Comparison of ENCODE assay signal across 11 cellular contexts in genomic region chr9:105138306-105138801, GRCh38.
DNase-seq lines count a peak whose midpoint lies in the region; ATAC-seq, FAIRE-seq and TF ChIP-seq lines count a peak whose summit lies in the region.
"Had no signal": no experiment of that assay in that cellular context is flagged by ENCODE, and none has a peak within 500 bp of the region (broad histone marks: within the 10 kb centered on the region; RNA-seq: fewer than 3 reads in every experiment).

No MANE protein-coding gene starts in this region.

- H2AFZ ChIP-seq in H1 (ENCODE audit: low read length) (no peak overlapping the region), HepG2 (ENCODE audit: low read length) (no peak overlapping the region)

- H4K8ac ChIP-seq in H1 (ENCODE audit: extremely low read depth, insufficient read depth, low read length), result no peak overlapping the region

- no peak for TF ChIP-seq CTCF in breast epithelium (IDR thresholded peaks at IDR 0.05)
- TF ChIP-seq CTCF in MCF 10A (IDR thresholded peaks at IDR 0.05; ENCODE audit: unreplicated experiment), result no peak
- TF ChIP-seq CTCF in H1 (IDR thresholded peaks at IDR 0.05; ENCODE audit: control extremely low read depth in 1 of 3, insufficient read depth in 1 of 3, low read depth in 1 of 3, low read length in 3 of 3), result no peak
- TF ChIP-seq CTCF in HepG2 (CRISPR knock-in tag; IDR thresholded peaks at IDR 0.05), result no peak

- H3K79me2 ChIP-seq in H1 (ENCODE audit: control insufficient read depth in 1 of 2, insufficient read depth in 2 of 2, low read length in 2 of 2) (no peaks in the 10 kb centered on the region), HepG2 (ENCODE audit: insufficient read depth, low read length) (no peaks in the 10 kb centered on the region)

- in situ Hi-C loops in HepG2 (cut with HindIII; ENCODE audit: extremely low pct_ligation_motif_present, low pct_unique_long_range_greater_than_20kb), result no loop called here

- no peak overlapping the region for H2BK15ac ChIP-seq in H1 (ENCODE audit: low read length)

- H3K23ac ChIP-seq in H1 (ENCODE audit: insufficient read length), result no peak overlapping the region

- FAIRE-seq in H1 (lab: Jason Lieb, UNC) (peak; percentile 95), HepG2 (lab: Jason Lieb, UNC) (no peak), urothelium cell line (lab: Jason Lieb, UNC) (no peak)

- no peak overlapping the region for H4K91ac ChIP-seq in H1 (replicated peaks; ENCODE audit: insufficient read length, low read length)

- CTCF ChIA-PET in MCF 10A (lab: Yijun Ruan, JAX) (interaction anchor here (0.5 to 0.6 kb wide), 2 partner anchors 102 to 147 kb away, joined by 3 read pairs; no protein-coding TSS in a partner anchor), H1 (lab: Charles Lee; ENCODE audit: partially characterized antibody) (interaction anchor here (0.6 to 2.7 kb wide), 7 partner anchors 8 to 509 kb away, joined by 3 to 14 read pairs (median 4); no protein-coding TSS in a partner anchor), HepG2 (lab: Yijun Ruan, JAX; ENCODE audit: low intra/inter-chr PET ratio, low total read pairs) (no interaction called here)

- no peak overlapping the region for H2BK20ac ChIP-seq in H1 (ENCODE audit: low read length)

- H2BK120ac ChIP-seq in H1 (replicated peaks; ENCODE audit: low read depth, low read length), result no peak overlapping the region

- no peaks in the 10 kb centered on the region for H3K4me1 Mint-ChIP-seq in MCF 10A (ENCODE audit: insufficient read depth, unreplicated experiment)

- ATAC-seq in HepG2, result peak; percentile 62
- ATAC-seq in HG02642 (IDR thresholded peaks at IDR 0.05; ENCODE audit: poor library complexity, unreplicated experiment), result no peak
- ATAC-seq in HG03039 (IDR thresholded peaks at IDR 0.05; ENCODE audit: unreplicated experiment), result no peak
- ATAC-seq: activated naive CD8-positive, alpha-beta T cell treated with anti-CD3 and anti-CD28 coated beads, Interleukin-2, amount 50 U/mL, for 24 hours had no signal

- H3K9ac ChIP-seq in H1 (replicated peaks in 1 of 4; ENCODE audit: extremely low read depth in 1 of 4, low read depth in 3 of 4, low read length in 3 of 4) (no peak overlapping the region), HepG2 (ENCODE audit: insufficient read depth, low read depth, low read length) (no peak overlapping the region)

- peak in 1 of 2 donors; percentile 37 for DNase-seq in breast epithelium (ENCODE audit: low spot score in 2 of 2)
- DNase-seq in MCF 10A (ENCODE audit: unreplicated experiment), result no peak
- peak in 1 of 2 experiments; percentile 82 for DNase-seq in H1 (ENCODE audit: low read depth in 1 of 2, low spot score in 2 of 2)
- DNase-seq in HepG2 (ENCODE audit: low spot score), result peak; percentile 28
- no peak for DNase-seq in NCI-H524 (lab: John Stamatoyannopoulos, UW)
- DNase-seq in urothelium cell line (ENCODE audit: low spot score), result no peak
- DNase-seq: activated naive CD8-positive, alpha-beta T cell treated with anti-CD3 and anti-CD28 coated beads, Interleukin-2, amount 50 U/mL, for 24 hours; NK-92 treated with Interleukin-12 subunit alpha and Interleukin-12 subunit beta, amount 100 ng/mL, for 24 hours had no signal

- no peak overlapping the region for H3K4ac ChIP-seq in H1 (replicated peaks; ENCODE audit: insufficient read length, low read depth, low read length)

- H3K4me3 ChIP-seq in breast epithelium, result no peak overlapping the region
- peak overlapping the region in 1 of 4 experiments; percentile 10; a peak in 1 of 8 replicates for H3K4me3 ChIP-seq in H1 (ENCODE audit: extremely low read depth in 1 of 4, insufficient read depth in 2 of 4, low read depth in 3 of 4, low read length in 4 of 4)
- no peak overlapping the region for H3K4me3 ChIP-seq in HepG2 (replicated peaks in 1 of 3; ENCODE audit: insufficient read depth in 1 of 3, low read depth in 2 of 3, low read length in 3 of 3)

- TF ChIP-seq RAD21 in H1 (IDR thresholded peaks at IDR 0.05 in 1 of 2, conservative IDR thresholded peaks at IDR 0.05 in 1 of 2; ENCODE audit: low read depth in 2 of 2, low read length in 2 of 2) (no peak), HepG2 (CRISPR knock-in tag; IDR thresholded peaks at IDR 0.05) (no peak)

- no peak overlapping the region for H3K4me3 Mint-ChIP-seq in MCF 10A (ENCODE audit: unreplicated experiment)
- H3K4me3 Mint-ChIP-seq: activated naive CD8-positive, alpha-beta T cell treated with anti-CD3 and anti-CD28 coated beads, Interleukin-2, amount 50 U/mL, for 24 hours; T-helper 1 cell treated with Interleukin-12 subunit alpha and Interleukin-12 subunit beta and Interleukin-4 antibody, amounts not matched to agents 30 μg/mL and 1 μg/mL, for 36 hours had no signal

- TF ChIP-seq POLR2A in breast epithelium (IDR thresholded peaks at IDR 0.05), result no peak
- no peak for TF ChIP-seq POLR2A in H1 (IDR thresholded peaks at IDR 0.05; ENCODE audit: control extremely low read depth in 1 of 2, low read depth in 2 of 2, low read length in 2 of 2)
- no peak for TF ChIP-seq POLR2A in HepG2 (IDR thresholded peaks at IDR 0.05; ENCODE audit: insufficient read depth in 1 of 2, low read depth in 2 of 2, low read length in 2 of 2)

- H3K4me2 ChIP-seq in H1 (ENCODE audit: insufficient read depth in 1 of 2, low read depth in 2 of 2, low read length in 2 of 2), result peak overlapping the region; percentile 49 to 57; a peak in 2 of 4 replicates
- no peak overlapping the region for H3K4me2 ChIP-seq in HepG2 (ENCODE audit: low read depth, low read length)

- TF ChIP-seq EP300 in H1 (IDR thresholded peaks at IDR 0.05; ENCODE audit: borderline replicate concordance in 1 of 2, low read depth in 2 of 2, low read length in 2 of 2) (peak in 1 of 2 experiments; percentile 70; a peak in 1 of 3 replicates), HepG2 (IDR thresholded peaks at IDR 0.05; ENCODE audit: low read depth in 2 of 2, low read length in 2 of 2) (no peak), HepG2 (CRISPR knock-in tag; IDR thresholded peaks at IDR 0.05; ENCODE audit: borderline replicate concordance) (no peak)

- H3K9me3 ChIP-seq in breast epithelium (no peaks in the 10 kb centered on the region), H1 (ENCODE audit: insufficient read depth in 2 of 2, low read depth in 1 of 2, low read length in 1 of 2) (no peaks in the 10 kb centered on the region), HepG2 (ENCODE audit: low read length) (no peaks in the 10 kb centered on the region)

- intact Hi-C loops in breast epithelium (cut with DNase I; ENCODE audit: low total_unique reads), result no loop called here
- intact Hi-C loops in MCF 10A (cut with micrococcal nuclease), result no loop called here
- intact Hi-C loops in HepG2 (cut with micrococcal nuclease; ENCODE audit: unreplicated experiment), result no loop called here

- no peak overlapping the region for H3K27ac Mint-ChIP-seq in MCF 10A (ENCODE audit: low read depth, unreplicated experiment)
- H3K27ac Mint-ChIP-seq: activated naive CD8-positive, alpha-beta T cell treated with anti-CD3 and anti-CD28 coated beads, Interleukin-2, amount 50 U/mL, for 24 hours; T-helper 1 cell treated with Interleukin-12 subunit alpha and Interleukin-12 subunit beta and Interleukin-4 antibody, amounts not matched to agents 30 μg/mL and 1 μg/mL, for 36 hours had no signal

- 7% methylated on average over 5 of the region's 5 CpGs; no CpG with 5 or more reads in 1 of the 2 experiments for WGBS in H1 (ENCODE audit: extremely low coverage in 1 of 2, insufficient coverage in 1 of 2, insufficient read length in 1 of 2, insufficient replicate concordance in 2 of 2, low coverage in 1 of 2, low lambda C conversion rate in 2 of 2, missing lambda C conversion rate in 1 of 2), 2 experiments
- WGBS in HepG2 (ENCODE audit: low lambda C conversion rate), result 3% methylated on average over 5 of the region's 5 CpGs

- H3K18ac ChIP-seq in H1 (ENCODE audit: extremely low read depth, low read length), result no peak overlapping the region

- H3K56ac ChIP-seq in H1 (replicated peaks; ENCODE audit: insufficient read length, low read depth, low read length), result no peak overlapping the region

- no peak overlapping the region for H2BK12ac ChIP-seq in H1 (ENCODE audit: low read depth, low read length)

- H3K79me1 ChIP-seq in H1 (ENCODE audit: low read depth, low read length), result no peaks in the 10 kb centered on the region

- H3K36me3 ChIP-seq in breast epithelium (no peaks in the 10 kb centered on the region), H1 (ENCODE audit: control insufficient read depth in 2 of 4, insufficient read depth in 4 of 4, low read length in 3 of 4) (no peaks in the 10 kb centered on the region), HepG2 (replicated peaks in 1 of 2; ENCODE audit: control insufficient read depth in 1 of 2, insufficient read depth in 2 of 2, low read length in 2 of 2) (no peaks in the 10 kb centered on the region)

- no peak overlapping the region for H2AK5ac ChIP-seq in H1 (ENCODE audit: low read depth, low read length)

- H3K14ac ChIP-seq in H1 (ENCODE audit: insufficient read length), result no peak overlapping the region

- H3K27ac ChIP-seq in breast epithelium (peak overlapping the region; percentile 66 to 70), H1 (ENCODE audit: low read depth, low read length) (peak overlapping the region; percentile 51; the same call in 1 of the 2 replicates), HepG2 (ENCODE audit: extremely low read length, insufficient read depth, low read length) (no peak overlapping the region)

- no peaks in the 10 kb centered on the region for H3K36me3 Mint-ChIP-seq in MCF 10A (ENCODE audit: insufficient read depth, unreplicated experiment)

- H4K20me1 ChIP-seq in H1 (replicated peaks in 1 of 2; ENCODE audit: control insufficient read depth in 1 of 2, insufficient read depth in 2 of 2, low read length in 2 of 2), result no peaks in the 10 kb centered on the region
- no peaks in the 10 kb centered on the region for H4K20me1 ChIP-seq in HepG2 (ENCODE audit: insufficient read depth, low read length)

- no peaks in the 10 kb centered on the region for H3K27me3 Mint-ChIP-seq in MCF 10A (ENCODE audit: insufficient read depth, unreplicated experiment)

- H2BK5ac ChIP-seq in H1 (ENCODE audit: low read depth, low read length), result no peak overlapping the region

- H3K9me3 Mint-ChIP-seq in MCF 10A (ENCODE audit: unreplicated experiment), result no peaks in the 10 kb centered on the region
- H3K9me3 Mint-ChIP-seq: activated naive CD8-positive, alpha-beta T cell treated with anti-CD3 and anti-CD28 coated beads, Interleukin-2, amount 50 U/mL, for 24 hours; T-helper 1 cell treated with Interleukin-12 subunit alpha and Interleukin-12 subunit beta and Interleukin-4 antibody, amounts not matched to agents 30 μg/mL and 1 μg/mL, for 36 hours had no signal

- no peak overlapping the region for H4K5ac ChIP-seq in H1 (ENCODE audit: insufficient read length, low read depth, low read length)

- H3K23me2 ChIP-seq in H1 (ENCODE audit: low read depth, low read length), result no peaks in the 10 kb centered on the region

- H3K27me3 ChIP-seq in breast epithelium (no peaks in the 10 kb centered on the region), H1 (replicated peaks in 1 of 4; ENCODE audit: control insufficient read depth in 3 of 4, extremely low read depth in 1 of 4, insufficient read depth in 3 of 4, low read length in 3 of 4) (peaks cover 0 to 4% (median 0%) of the 10 kb centered on the region in 4 experiments; a peak in 1 of 7 replicates), HepG2 (ENCODE audit: control insufficient read depth in 1 of 2, insufficient read depth in 2 of 2, low read length in 2 of 2) (peaks cover 2 to 25% of the 10 kb centered on the region in 2 experiments; a peak in 4 of 5 replicates)

- BruUV-seq in MCF 10A (replicated peaks; lab: Mats Ljungman, UMichigan) (no TSS peak), HepG2 (replicated peaks; lab: Mats Ljungman, UMichigan) (no TSS peak)

- POLR2A ChIA-PET in MCF 10A (lab: Yijun Ruan, JAX) (interaction anchor here (1.1 to 1.4 kb wide), 2 partner anchors 12 to 22 kb away, joined by 3 to 4 read pairs; no protein-coding TSS in a partner anchor), H1 (lab: Charles Lee; ENCODE audit: partially characterized antibody) (interaction anchor here (0.9 to 3.6 kb wide), 6 partner anchors 17 to 275 kb away, joined by 3 to 14 read pairs (median 3); partner anchors contain the start of genes ABCA1 and SLC44A1), HepG2 (lab: Yijun Ruan, JAX) (no interaction called here)

- peaks cover 4% of the 10 kb centered on the region in 2 donors for H3K4me1 ChIP-seq in breast epithelium
- H3K4me1 ChIP-seq in H1 (replicated peaks in 1 of 4; ENCODE audit: control insufficient read depth in 3 of 4, insufficient read depth in 4 of 4, low read length in 3 of 4), result peaks cover 7 to 18% (median 13%) of the 10 kb centered on the region in 4 experiments; a peak in 5 of 7 replicates
- H3K4me1 ChIP-seq in HepG2 (ENCODE audit: insufficient read depth, low read length), result peaks cover 10% of the 10 kb centered on the region
